Comparison of ENCODE assay signal across 8 cellular contexts in the genomic region with DNA sequence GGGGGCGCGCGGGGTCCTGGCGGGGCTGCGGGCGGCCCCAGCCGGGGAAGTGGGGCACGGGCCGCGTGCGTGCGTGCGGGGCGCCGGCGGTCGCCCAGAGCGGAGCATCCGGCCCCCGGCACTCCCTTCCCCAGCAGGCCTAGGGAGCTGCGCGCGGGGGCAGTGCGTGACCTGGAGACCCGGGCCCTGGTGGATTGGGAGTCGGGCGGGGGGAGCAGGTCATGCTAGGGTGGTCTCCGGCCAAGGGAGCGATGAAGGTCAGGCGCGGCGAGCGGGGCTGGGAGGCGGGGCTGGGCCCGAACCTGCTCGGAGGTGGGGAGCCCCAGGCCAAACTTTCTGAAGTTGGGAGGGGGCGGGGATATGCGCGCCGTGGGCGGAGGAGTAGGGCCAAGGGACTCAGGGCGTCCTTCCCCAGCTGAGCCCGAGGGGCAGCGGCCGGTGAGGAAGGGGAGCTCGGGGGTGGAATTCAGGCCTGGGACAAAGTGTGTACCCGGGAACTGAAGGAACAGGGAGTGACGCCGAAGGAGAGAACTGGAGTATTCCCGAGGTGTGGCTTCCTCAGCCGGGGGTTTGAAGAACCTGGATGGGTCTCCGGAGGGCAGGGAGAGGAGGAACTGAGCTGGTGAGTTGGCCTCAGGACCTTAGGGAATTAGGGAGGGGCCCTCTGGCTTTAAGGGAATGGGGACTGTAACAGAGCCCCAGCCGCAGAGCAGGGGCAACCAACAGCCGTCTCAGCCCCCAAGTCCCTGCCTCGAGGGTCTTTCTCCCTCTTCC. TPM values are rescaled to one million over a fixed set of nuclear protein-coding genes. Genes with fewer than 3 reads are reported as not detected.
DNase-seq lines count a peak whose midpoint lies in the region; ATAC-seq and TF ChIP-seq lines count a peak whose summit lies in the region.

No MANE protein-coding gene starts in this region.

- H3K27ac Mint-ChIP-seq in nephron progenitor cell: no peak overlapping the region

- H3K36me3 Mint-ChIP-seq in nephron progenitor cell (ENCODE audit: low read depth): peaks cover 9% of the 10 kb centered on the region

- H3K4me1 ChIP-seq in HUES6 (ENCODE audit: control insufficient read depth, insufficient read depth, low read length): peaks cover 21% of the 10 kb centered on the region
- peaks cover 15 to 17% of the 10 kb centered on the region in 2 donors for H3K4me1 ChIP-seq in thyroid gland

- ATAC-seq in GM21423 (IDR thresholded peaks at IDR 0.05; ENCODE audit: unreplicated experiment) (peak; percentile 52), esophagus mucosa (peak; percentile 17)

- DNase-seq in EL (peak; percentile 46), nephron progenitor cell (peak; percentile 81), thyroid gland (peak; percentile 54 to 65), T1000 (lab: John Stamatoyannopoulos, UW) (no peak)
- peak; percentile 65 to 73 for DNase-seq in activated CD4-positive, alpha-beta T cell treated with anti-CD3 and anti-CD28 coated beads, Interleukin-2, amount 50 U/mL, for 48 hours

- H3K4me3 ChIP-seq in HUES6 (ENCODE audit: low read depth, low read length) (peak overlapping the region; percentile 97), thyroid gland (replicated peaks in 1 of 3) (peak overlapping the region in 2 of 3 donors; percentile 62 to 85)

- H3K9me3 Mint-ChIP-seq in nephron progenitor cell: peaks cover 4% of the 10 kb centered on the region

- TF ChIP-seq CTCF in nephron progenitor cell (IDR thresholded peaks at IDR 0.05): no peak
- no peak for TF ChIP-seq CTCF in thyroid gland (IDR thresholded peaks at IDR 0.05)

- peak overlapping the region; percentile 68 for H3K9ac ChIP-seq in HUES6 (ENCODE audit: low read length)

- H3K27ac ChIP-seq in HUES6 (ENCODE audit: low read depth, low read length) (peak overlapping the region; percentile 35; the same call in 1 of the 2 replicates), thyroid gland (peak overlapping the region in 2 of 3 donors; percentile 3 to 24)

- no peak for TF ChIP-seq POLR2A in thyroid gland (IDR thresholded peaks at IDR 0.05)

- peaks cover 6% of the 10 kb centered on the region for H3K27me3 Mint-ChIP-seq in nephron progenitor cell (ENCODE audit: low read depth, poor library complexity)

- 0 to 2% methylated on average over 18 to 24 of the region's 55 CpGs for WGBS in thyroid gland, 2 donors

- H3K36me3 ChIP-seq in HUES6 (ENCODE audit: control insufficient read depth, insufficient read depth, low read length): no peaks in the 10 kb centered on the region
- no peaks in the 10 kb centered on the region for H3K36me3 ChIP-seq in thyroid gland

- H3K9me3 ChIP-seq in HUES6 (ENCODE audit: control insufficient read depth, insufficient read depth, low read depth, low read length) (peaks cover 2% of the 10 kb centered on the region; the same call in 1 of the 2 replicates), thyroid gland (no peaks in the 10 kb centered on the region)

- H3K27me3 ChIP-seq in HUES6 (ENCODE audit: control insufficient read depth, insufficient read depth, low read length): peaks cover 13% of the 10 kb centered on the region
- no peaks in the 10 kb centered on the region for H3K27me3 ChIP-seq in thyroid gland

- H3K4me3 Mint-ChIP-seq in nephron progenitor cell: peak overlapping the region; percentile 95

- intact Hi-C loops in thyroid gland (cut with DNase I): no loop called here

- peaks cover 51% of the 10 kb centered on the region for H3K4me1 Mint-ChIP-seq in nephron progenitor cell

RNA-seq across cellular contexts. Expression of a gene that starts 0.6 kb away (rescaled TPM):
- total RNA-seq in esophagus mucosa: 10.8 TPM
- total RNA-seq in thyroid gland: 10 to 100 TPM; 22.4 to 33.4 (median 28.8) TPM

RNA-seq across cellular contexts. Expression of a gene that starts 26.5 kb away (rescaled TPM):
- total RNA-seq in esophagus mucosa (64.7 TPM), thyroid gland (100 to 1,000 TPM in 1 of 4 donors, 10 to 100 TPM in 3; 44.6 to 115 (median 80.8) TPM)

RNA-seq across cellular contexts. Expression of a gene that starts 26.5 kb away (rescaled TPM):
- total RNA-seq in esophagus mucosa: 2.4 TPM
- under 1 TPM in 2 of 4 donors, not detected in 2; 0.27 to 0.93 TPM for total RNA-seq in thyroid gland

RNA-seq across cellular contexts. Expression of a gene that starts 50.8 kb away (rescaled TPM):
- 68.2 TPM for total RNA-seq in esophagus mucosa
- 10 to 100 TPM; 57.4 to 91.0 (median 77.5) TPM for total RNA-seq in thyroid gland
